In the genomic region with DNA sequence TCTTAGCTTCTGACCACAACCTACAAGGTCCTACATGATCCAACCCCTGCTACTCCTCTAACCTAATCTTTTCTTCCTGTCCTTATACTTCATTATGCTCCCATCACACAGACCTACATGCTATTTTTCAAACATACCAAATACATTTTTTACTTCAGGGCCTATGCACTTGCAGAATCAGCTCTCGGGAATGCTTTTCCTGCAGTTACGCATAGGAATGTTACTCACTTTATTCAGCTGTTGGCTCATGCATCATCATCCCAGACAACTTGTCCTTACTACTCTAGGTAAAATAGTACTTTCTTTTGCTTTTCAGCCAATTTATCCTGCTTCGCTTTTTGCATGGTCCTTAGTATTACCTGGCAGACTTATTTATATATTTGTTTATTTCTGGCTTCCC, we compare ENCODE assay signal across 1 cellular context.
TF ChIP-seq lines count a peak whose summit lies in the region.

No MANE protein-coding gene starts in this region.

TF ChIP-seq in HepG2, 621 proteins besides CTCF, POLR2A, EP300 and RAD21 (continued from another document):
- TF ChIP-seq, protein P1, sequence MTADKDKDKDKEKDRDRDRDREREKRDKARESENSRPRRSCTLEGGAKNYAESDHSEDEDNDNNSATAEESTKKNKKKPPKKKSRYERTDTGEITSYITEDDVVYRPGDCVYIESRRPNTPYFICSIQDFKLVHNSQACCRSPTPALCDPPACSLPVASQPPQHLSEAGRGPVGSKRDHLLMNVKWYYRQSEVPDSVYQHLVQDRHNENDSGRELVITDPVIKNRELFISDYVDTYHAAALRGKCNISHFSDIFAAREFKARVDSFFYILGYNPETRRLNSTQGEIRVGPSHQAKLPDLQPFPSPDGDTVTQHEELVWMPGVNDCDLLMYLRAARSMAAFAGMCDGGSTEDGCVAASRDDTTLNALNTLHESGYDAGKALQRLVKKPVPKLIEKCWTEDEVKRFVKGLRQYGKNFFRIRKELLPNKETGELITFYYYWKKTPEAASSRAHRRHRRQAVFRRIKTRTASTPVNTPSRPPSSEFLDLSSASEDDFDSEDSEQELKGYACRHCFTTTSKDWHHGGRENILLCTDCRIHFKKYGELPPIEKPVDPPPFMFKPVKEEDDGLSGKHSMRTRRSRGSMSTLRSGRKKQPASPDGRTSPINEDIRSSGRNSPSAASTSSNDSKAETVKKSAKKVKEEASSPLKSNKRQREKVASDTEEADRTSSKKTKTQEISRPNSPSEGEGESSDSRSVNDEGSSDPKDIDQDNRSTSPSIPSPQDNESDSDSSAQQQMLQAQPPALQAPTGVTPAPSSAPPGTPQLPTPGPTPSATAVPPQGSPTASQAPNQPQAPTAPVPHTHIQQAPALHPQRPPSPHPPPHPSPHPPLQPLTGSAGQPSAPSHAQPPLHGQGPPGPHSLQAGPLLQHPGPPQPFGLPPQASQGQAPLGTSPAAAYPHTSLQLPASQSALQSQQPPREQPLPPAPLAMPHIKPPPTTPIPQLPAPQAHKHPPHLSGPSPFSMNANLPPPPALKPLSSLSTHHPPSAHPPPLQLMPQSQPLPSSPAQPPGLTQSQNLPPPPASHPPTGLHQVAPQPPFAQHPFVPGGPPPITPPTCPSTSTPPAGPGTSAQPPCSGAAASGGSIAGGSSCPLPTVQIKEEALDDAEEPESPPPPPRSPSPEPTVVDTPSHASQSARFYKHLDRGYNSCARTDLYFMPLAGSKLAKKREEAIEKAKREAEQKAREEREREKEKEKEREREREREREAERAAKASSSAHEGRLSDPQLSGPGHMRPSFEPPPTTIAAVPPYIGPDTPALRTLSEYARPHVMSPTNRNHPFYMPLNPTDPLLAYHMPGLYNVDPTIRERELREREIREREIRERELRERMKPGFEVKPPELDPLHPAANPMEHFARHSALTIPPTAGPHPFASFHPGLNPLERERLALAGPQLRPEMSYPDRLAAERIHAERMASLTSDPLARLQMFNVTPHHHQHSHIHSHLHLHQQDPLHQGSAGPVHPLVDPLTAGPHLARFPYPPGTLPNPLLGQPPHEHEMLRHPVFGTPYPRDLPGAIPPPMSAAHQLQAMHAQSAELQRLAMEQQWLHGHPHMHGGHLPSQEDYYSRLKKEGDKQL (CRISPR knock-in tag; IDR thresholded peaks at IDR 0.05; ENCODE audit: low read depth): no peak
- no peak for TF ChIP-seq JARID2 (CRISPR knock-in tag; IDR thresholded peaks at IDR 0.05; ENCODE audit: insufficient replicate concordance)
TF ChIP-seq in HepG2: peak in this region for 0.
